Comparison of ENCODE assay signal across 8 cellular contexts in the genomic region with DNA sequence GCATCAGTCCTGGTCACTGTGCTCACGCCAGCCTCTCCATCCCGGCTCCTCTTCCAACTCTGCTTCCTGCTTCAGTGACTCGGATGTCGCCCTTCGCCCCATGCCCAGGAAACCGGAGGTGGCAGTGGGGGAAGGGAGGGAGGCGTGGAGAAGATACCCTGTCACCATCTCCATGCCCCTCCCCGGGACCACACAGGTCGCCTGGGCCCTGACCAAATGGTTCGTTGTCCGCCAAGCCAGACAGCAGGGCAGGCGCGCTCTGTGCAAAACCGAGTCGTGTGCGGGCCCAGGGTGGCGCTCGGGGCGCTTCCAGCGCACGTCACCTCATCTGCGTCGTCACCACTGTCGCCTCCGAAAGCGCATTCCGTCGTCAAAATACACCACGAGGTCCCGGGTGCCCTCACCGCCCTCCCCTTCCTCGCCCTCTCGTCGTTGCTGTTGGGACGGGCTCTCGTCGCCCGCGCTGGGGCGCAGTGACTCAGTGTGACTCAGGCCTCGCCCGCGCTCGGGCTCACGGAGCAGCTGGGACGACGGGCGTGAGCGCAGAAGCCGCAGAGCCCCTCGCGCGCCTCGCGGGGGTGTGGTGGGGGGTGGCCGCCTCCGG. TPM values are rescaled to one million over a fixed set of nuclear protein-coding genes. Genes with fewer than 3 reads are reported as not detected.
DNase-seq lines count a peak whose midpoint lies in the region; ATAC-seq and TF ChIP-seq lines count a peak whose summit lies in the region.

No MANE protein-coding gene starts in this region.

- DNase-seq in NCI-H146 (lab: John Stamatoyannopoulos, UW) = peak; percentile 45
- DNase-seq in NCI-H146 treated with DMSO at 0.1 percent for 48 hours (lab: John Stamatoyannopoulos, UW; ENCODE audit: unreplicated experiment) = no peak
- DNase-seq in central memory CD4-positive, alpha-beta T cell = peak; percentile 76
- DNase-seq in left colon = peak; percentile 56 to 71
- peak; percentile 90 for DNase-seq in stimulated activated CD4-positive, alpha-beta T cell treated with anti-CD3 and anti-CD28 coated beads, Interleukin-2, amount 100 ng/mL, for 4 hours (ENCODE audit: low read depth)
- no peak for DNase-seq in HEK293T (ENCODE audit: extremely low spot score)

- CTCF ChIA-PET in HEK293T (lab: Yijun Ruan, JAX) = no interaction called here

- peak; percentile 98 to 100 for ATAC-seq in activated CD4-positive, CD25-positive, alpha-beta regulatory T cell treated with anti-CD3 and anti-CD28 coated beads, Interleukin-2, amount 50 U/mL, for 24 hours
- ATAC-seq in left colon (peak; percentile 87), HG02970 (IDR thresholded peaks at IDR 0.05; ENCODE audit: low FRiP score, unreplicated experiment) (no peak)

- POLR2A ChIA-PET in HEK293T (lab: Yijun Ruan, JAX) = no interaction called here

- intact Hi-C loops in left colon (cut with DNase I, micrococcal nuclease) = no loop called here

TF ChIP-seq in HEK293T, 16 proteins besides CTCF, POLR2A, EP300 and RAD21:
- TF ChIP-seq, protein P1, sequence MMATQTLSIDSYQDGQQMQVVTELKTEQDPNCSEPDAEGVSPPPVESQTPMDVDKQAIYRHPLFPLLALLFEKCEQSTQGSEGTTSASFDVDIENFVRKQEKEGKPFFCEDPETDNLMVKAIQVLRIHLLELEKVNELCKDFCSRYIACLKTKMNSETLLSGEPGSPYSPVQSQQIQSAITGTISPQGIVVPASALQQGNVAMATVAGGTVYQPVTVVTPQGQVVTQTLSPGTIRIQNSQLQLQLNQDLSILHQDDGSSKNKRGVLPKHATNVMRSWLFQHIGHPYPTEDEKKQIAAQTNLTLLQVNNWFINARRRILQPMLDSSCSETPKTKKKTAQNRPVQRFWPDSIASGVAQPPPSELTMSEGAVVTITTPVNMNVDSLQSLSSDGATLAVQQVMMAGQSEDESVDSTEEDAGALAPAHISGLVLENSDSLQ (IDR thresholded peaks at IDR 0.05) = no peak
- TF ChIP-seq LEF1 (IDR thresholded peaks at IDR 0.05; ENCODE audit: borderline replicate concordance) = no peak
- TF ChIP-seq ARNT (IDR thresholded peaks at IDR 0.05) = no peak

RNA-seq across cellular contexts. Expression of a gene that starts 39.2 kb away (rescaled TPM):
- total RNA-seq in left colon = 1 to 10 TPM; 4.4 to 7.0 TPM

RNA-seq across cellular contexts. Expression of a gene that starts 56.4 kb away (rescaled TPM):
- under 1 TPM; 0.34 to 0.59 TPM for total RNA-seq in left colon

Comparison
In these comparisons a context has a peak if more than half of its experiments do, and no peak if none do; other contexts are left out.
1. DNase-seq: peak in NCI-H146 (single experiment), central memory CD4-positive, alpha-beta T cell (single experiment), left colon (2 of 2) and stimulated activated CD4-positive, alpha-beta T cell treated with anti-CD3 and anti-CD28 coated beads, Interleukin-2, amount 100 ng/mL, for 4 hours (single experiment); none in NCI-H146 treated with DMSO at 0.1 percent for 48 hours (single experiment) and HEK293T (single experiment).